In the genomic region with DNA sequence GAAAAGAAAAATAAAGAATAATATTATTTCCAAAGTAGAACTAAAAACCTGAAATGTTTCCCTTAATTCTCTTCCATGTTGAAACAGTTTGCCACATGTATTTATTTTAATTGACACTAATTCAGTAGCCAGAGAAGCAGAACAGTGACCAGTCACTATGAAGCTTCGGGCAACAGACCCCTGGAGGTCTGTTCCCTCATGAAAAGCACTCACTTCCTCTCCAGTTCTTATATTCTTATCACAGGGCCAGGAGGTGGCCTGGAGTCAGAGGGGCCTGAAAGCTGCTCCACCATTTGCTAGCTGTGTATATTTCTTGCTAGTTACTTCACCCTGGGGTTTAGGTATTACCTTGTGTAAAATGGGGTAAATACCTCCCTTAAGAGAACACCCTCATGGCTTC, we compare ENCODE assay signal across 1 cellular context.
TF ChIP-seq lines count a peak whose summit lies in the region.

No MANE protein-coding gene starts in this region.

TF ChIP-seq in H1, 55 proteins besides CTCF, POLR2A, EP300 and RAD21:
- TF ChIP-seq, protein P1, sequence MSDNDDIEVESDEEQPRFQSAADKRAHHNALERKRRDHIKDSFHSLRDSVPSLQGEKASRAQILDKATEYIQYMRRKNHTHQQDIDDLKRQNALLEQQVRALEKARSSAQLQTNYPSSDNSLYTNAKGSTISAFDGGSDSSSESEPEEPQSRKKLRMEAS (IDR thresholded peaks at IDR 0.05) = no peak
- TF ChIP-seq, protein P2, sequence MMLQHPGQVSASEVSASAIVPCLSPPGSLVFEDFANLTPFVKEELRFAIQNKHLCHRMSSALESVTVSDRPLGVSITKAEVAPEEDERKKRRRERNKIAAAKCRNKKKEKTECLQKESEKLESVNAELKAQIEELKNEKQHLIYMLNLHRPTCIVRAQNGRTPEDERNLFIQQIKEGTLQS (IDR thresholded peaks at IDR 0.05; ENCODE audit: insufficient read depth, low read depth, low read length) = no peak
- no peak for TF ChIP-seq RBBP5 (IDR thresholded peaks at IDR 0.05; ENCODE audit: borderline replicate concordance, low read depth, low read length)
- TF ChIP-seq, protein P3, sequence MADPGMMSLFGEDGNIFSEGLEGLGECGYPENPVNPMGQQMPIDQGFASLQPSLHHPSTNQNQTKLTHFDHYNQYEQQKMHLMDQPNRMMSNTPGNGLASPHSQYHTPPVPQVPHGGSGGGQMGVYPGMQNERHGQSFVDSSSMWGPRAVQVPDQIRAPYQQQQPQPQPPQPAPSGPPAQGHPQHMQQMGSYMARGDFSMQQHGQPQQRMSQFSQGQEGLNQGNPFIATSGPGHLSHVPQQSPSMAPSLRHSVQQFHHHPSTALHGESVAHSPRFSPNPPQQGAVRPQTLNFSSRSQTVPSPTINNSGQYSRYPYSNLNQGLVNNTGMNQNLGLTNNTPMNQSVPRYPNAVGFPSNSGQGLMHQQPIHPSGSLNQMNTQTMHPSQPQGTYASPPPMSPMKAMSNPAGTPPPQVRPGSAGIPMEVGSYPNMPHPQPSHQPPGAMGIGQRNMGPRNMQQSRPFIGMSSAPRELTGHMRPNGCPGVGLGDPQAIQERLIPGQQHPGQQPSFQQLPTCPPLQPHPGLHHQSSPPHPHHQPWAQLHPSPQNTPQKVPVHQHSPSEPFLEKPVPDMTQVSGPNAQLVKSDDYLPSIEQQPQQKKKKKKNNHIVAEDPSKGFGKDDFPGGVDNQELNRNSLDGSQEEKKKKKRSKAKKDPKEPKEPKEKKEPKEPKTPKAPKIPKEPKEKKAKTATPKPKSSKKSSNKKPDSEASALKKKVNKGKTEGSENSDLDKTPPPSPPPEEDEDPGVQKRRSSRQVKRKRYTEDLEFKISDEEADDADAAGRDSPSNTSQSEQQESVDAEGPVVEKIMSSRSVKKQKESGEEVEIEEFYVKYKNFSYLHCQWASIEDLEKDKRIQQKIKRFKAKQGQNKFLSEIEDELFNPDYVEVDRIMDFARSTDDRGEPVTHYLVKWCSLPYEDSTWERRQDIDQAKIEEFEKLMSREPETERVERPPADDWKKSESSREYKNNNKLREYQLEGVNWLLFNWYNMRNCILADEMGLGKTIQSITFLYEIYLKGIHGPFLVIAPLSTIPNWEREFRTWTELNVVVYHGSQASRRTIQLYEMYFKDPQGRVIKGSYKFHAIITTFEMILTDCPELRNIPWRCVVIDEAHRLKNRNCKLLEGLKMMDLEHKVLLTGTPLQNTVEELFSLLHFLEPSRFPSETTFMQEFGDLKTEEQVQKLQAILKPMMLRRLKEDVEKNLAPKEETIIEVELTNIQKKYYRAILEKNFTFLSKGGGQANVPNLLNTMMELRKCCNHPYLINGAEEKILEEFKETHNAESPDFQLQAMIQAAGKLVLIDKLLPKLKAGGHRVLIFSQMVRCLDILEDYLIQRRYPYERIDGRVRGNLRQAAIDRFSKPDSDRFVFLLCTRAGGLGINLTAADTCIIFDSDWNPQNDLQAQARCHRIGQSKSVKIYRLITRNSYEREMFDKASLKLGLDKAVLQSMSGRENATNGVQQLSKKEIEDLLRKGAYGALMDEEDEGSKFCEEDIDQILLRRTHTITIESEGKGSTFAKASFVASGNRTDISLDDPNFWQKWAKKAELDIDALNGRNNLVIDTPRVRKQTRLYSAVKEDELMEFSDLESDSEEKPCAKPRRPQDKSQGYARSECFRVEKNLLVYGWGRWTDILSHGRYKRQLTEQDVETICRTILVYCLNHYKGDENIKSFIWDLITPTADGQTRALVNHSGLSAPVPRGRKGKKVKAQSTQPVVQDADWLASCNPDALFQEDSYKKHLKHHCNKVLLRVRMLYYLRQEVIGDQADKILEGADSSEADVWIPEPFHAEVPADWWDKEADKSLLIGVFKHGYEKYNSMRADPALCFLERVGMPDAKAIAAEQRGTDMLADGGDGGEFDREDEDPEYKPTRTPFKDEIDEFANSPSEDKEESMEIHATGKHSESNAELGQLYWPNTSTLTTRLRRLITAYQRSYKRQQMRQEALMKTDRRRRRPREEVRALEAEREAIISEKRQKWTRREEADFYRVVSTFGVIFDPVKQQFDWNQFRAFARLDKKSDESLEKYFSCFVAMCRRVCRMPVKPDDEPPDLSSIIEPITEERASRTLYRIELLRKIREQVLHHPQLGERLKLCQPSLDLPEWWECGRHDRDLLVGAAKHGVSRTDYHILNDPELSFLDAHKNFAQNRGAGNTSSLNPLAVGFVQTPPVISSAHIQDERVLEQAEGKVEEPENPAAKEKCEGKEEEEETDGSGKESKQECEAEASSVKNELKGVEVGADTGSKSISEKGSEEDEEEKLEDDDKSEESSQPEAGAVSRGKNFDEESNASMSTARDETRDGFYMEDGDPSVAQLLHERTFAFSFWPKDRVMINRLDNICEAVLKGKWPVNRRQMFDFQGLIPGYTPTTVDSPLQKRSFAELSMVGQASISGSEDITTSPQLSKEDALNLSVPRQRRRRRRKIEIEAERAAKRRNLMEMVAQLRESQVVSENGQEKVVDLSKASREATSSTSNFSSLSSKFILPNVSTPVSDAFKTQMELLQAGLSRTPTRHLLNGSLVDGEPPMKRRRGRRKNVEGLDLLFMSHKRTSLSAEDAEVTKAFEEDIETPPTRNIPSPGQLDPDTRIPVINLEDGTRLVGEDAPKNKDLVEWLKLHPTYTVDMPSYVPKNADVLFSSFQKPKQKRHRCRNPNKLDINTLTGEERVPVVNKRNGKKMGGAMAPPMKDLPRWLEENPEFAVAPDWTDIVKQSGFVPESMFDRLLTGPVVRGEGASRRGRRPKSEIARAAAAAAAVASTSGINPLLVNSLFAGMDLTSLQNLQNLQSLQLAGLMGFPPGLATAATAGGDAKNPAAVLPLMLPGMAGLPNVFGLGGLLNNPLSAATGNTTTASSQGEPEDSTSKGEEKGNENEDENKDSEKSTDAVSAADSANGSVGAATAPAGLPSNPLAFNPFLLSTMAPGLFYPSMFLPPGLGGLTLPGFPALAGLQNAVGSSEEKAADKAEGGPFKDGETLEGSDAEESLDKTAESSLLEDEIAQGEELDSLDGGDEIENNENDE (IDR thresholded peaks at IDR 0.05; ENCODE audit: insufficient replicate concordance, low read length) = no peak
- TF ChIP-seq SAP30 (IDR thresholded peaks at IDR 0.05; ENCODE audit: insufficient read depth, insufficient replicate concordance, low read length) = no peak
- no peak for TF ChIP-seq MAFK (IDR thresholded peaks at IDR 0.05; ENCODE audit: low read depth, low read length)
- TF ChIP-seq, protein P4, sequence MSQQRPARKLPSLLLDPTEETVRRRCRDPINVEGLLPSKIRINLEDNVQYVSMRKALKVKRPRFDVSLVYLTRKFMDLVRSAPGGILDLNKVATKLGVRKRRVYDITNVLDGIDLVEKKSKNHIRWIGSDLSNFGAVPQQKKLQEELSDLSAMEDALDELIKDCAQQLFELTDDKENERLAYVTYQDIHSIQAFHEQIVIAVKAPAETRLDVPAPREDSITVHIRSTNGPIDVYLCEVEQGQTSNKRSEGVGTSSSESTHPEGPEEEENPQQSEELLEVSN (IDR thresholded peaks at IDR 0.05) = no peak
- TF ChIP-seq GABPA (IDR thresholded peaks at IDR 0.05; ENCODE audit: borderline replicate concordance, insufficient read depth, low read length) = no peak
- no peak for TF ChIP-seq TBP (IDR thresholded peaks at IDR 0.05; ENCODE audit: low read depth, low read length)
- TF ChIP-seq CBX8 (IDR thresholded peaks at IDR 0.05; ENCODE audit: borderline replicate concordance, low read depth, low read length) = no peak
- no peak for TF ChIP-seq KDM5A (IDR thresholded peaks at IDR 0.05; ENCODE audit: low read length)
- no peak for TF ChIP-seq EGR1 (IDR thresholded peaks at IDR 0.05; ENCODE audit: borderline replicate concordance, low read depth, low read length)
- TF ChIP-seq HDAC2 (IDR thresholded peaks at IDR 0.05; ENCODE audit: borderline replicate concordance in 1 of 2, low read depth in 2 of 2, low read length in 2 of 2) = no peak
- TF ChIP-seq CBX5 (IDR thresholded peaks at IDR 0.05; ENCODE audit: low read depth, low read length) = no peak
